Comparison of ENCODE assay signal across 17 cellular contexts in the genomic region with DNA sequence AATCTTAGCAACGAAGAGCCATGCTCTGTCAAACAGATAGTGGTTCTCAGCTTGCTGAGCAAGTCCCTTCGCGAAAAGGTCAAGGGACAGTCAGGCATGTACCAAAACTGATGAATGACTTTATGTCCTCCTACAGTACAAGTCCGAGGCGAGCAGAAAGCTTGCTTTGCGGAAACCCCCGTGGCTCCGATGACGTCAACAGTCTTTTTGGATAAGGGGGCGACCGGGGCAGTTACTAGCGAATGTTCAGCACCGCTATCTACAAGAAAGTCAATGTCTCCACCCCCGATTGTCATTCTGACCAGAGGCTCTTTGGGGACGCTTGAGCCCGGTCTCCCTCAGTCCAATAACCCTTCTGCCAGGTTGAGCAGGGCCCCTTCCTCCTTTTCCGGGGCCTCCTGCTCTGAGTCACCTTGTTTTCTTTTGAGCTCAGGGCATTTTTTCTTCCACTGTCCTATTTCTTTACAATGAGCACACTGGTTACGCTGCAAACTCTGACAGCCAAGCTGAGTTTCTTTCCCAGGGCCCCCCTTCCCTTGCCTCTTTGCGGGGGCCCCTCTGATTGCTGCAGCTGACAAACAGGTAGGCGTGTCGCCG. TPM values are rescaled to one million over a fixed set of nuclear protein-coding genes. Genes with fewer than 3 reads are reported as not detected.
DNase-seq lines count a peak whose midpoint lies in the region; ATAC-seq, FAIRE-seq and TF ChIP-seq lines count a peak whose summit lies in the region.
"Not testable (repeated sequence)": the region's sequence is repeated elsewhere in the genome, so short reads cannot be mapped to it uniquely, and the experiment has no call there.
"Had no signal": no experiment of that assay in that cellular context is flagged by ENCODE, and none has a peak within 500 bp of the region (broad histone marks: within the 10 kb centered on the region; RNA-seq: fewer than 3 reads in every experiment).

No MANE protein-coding gene starts in this region.

- H3K36me3 Mint-ChIP-seq in Caco-2 (ENCODE audit: insufficient read depth, unreplicated experiment); activated B cell treated with CpG ODN at 0.5 μM for 24 hours (ENCODE audit: low read depth); astrocyte (ENCODE audit: low read depth, unreplicated experiment); natural killer cell treated with Interleukin-12 subunit alpha and Interleukin-12 subunit beta and Interleukin-15 and Interleukin-18, amount 100 ng/mL, for 72 hours; stimulated activated memory B cell treated with anti-CD40 and anti-IgM and Interleukin-4, amounts not matched to agents 10 μg/mL and 1 μg/mL and 100 μg/mL, for 72 hours: not testable (repeated sequence)

- peak overlapping the region; percentile 24 for H3K4me3 Mint-ChIP-seq in Caco-2 (ENCODE audit: unreplicated experiment)
- H3K4me3 Mint-ChIP-seq in activated B cell treated with CpG ODN at 0.5 μM for 24 hours, result peak overlapping the region; percentile 3
- not testable (repeated sequence) for H3K4me3 Mint-ChIP-seq in astrocyte (ENCODE audit: unreplicated experiment)
- H3K4me3 Mint-ChIP-seq in natural killer cell treated with Interleukin-12 subunit alpha and Interleukin-12 subunit beta and Interleukin-15 and Interleukin-18, amount 100 ng/mL, for 72 hours, result peak overlapping the region; percentile 32
- H3K4me3 Mint-ChIP-seq in stimulated activated memory B cell treated with anti-CD40 and anti-IgM and Interleukin-4, amounts not matched to agents 10 μg/mL and 1 μg/mL and 100 μg/mL, for 72 hours, result peak overlapping the region; percentile 4

- H3K27me3 Mint-ChIP-seq in Caco-2 (ENCODE audit: insufficient read depth, unreplicated experiment); activated B cell treated with CpG ODN at 0.5 μM for 24 hours; astrocyte (ENCODE audit: low read depth, unreplicated experiment); natural killer cell treated with Interleukin-12 subunit alpha and Interleukin-12 subunit beta and Interleukin-15 and Interleukin-18, amount 100 ng/mL, for 72 hours: not testable (repeated sequence)
- H3K27me3 Mint-ChIP-seq in stimulated activated memory B cell treated with anti-CD40 and anti-IgM and Interleukin-4, amounts not matched to agents 10 μg/mL and 1 μg/mL and 100 μg/mL, for 72 hours, result peaks cover 17% of the 10 kb centered on the region

- intact Hi-C loops in Caco-2 (cut with micrococcal nuclease; ENCODE audit: unreplicated experiment); activated B cell treated with CpG ODN at 0.5 μM for 24 hours (cut with micrococcal nuclease); K562 (cut with micrococcal nuclease): not testable (repeated sequence)
- intact Hi-C loops in HepG2 (cut with micrococcal nuclease; ENCODE audit: unreplicated experiment), result loop anchor here (5.0 to 10.0 kb wide), 2 partner anchors 94 to 171 kb away; a partner anchor contains a TSS

- H3K9ac ChIP-seq in astrocyte (ENCODE audit: low read length); K562 (ENCODE audit: insufficient read depth in 1 of 2, low read depth in 2 of 2, low read length in 2 of 2); HepG2 (ENCODE audit: insufficient read depth, low read depth, low read length): not testable (repeated sequence)

- H3K9me1 ChIP-seq in K562 (ENCODE audit: control insufficient read depth, insufficient read depth, low read length), result not testable (repeated sequence)

- DNase-seq in Caco-2; activated B cell treated with CpG ODN at 0.5 μM for 24 hours; astrocyte (ENCODE audit: low read depth); HepG2 (ENCODE audit: low spot score); natural killer cell treated with Interleukin-12 subunit alpha and Interleukin-12 subunit beta and Interleukin-15 and Interleukin-18, amount 100 ng/mL, for 72 hours (ENCODE audit: low spot score): not testable (repeated sequence)
- peak in 1 of 4 experiments; percentile 9 for DNase-seq in K562 (ENCODE audit: extremely low read depth in 1 of 4, low spot score in 3 of 4)

- POLR2A ChIA-PET in Caco-2 (lab: Charles Lee); activated B cell treated with CpG ODN at 0.5 μM for 24 hours (lab: Charles Lee); K562 (lab: Yijun Ruan, JAX): not testable (repeated sequence)
- POLR2A ChIA-PET in HepG2 (lab: Yijun Ruan, JAX), result interaction anchor here (1.1 kb wide), 1 partner anchor 20 kb away, joined by 3 read pairs; no protein-coding TSS in a partner anchor

- H3K79me2 ChIP-seq in astrocyte (ENCODE audit: insufficient read depth, low read length); K562 (ENCODE audit: control insufficient read depth, insufficient read depth, low read length); HepG2 (ENCODE audit: insufficient read depth, low read length): not testable (repeated sequence)

- H2AFZ ChIP-seq in astrocyte (ENCODE audit: low read depth, low read length); K562 (ENCODE audit: low read depth, low read length); HepG2 (ENCODE audit: low read length): not testable (repeated sequence)

- peaks cover 13% of the 10 kb centered on the region for H3K9me3 Mint-ChIP-seq in Caco-2 (ENCODE audit: unreplicated experiment)
- H3K9me3 Mint-ChIP-seq in activated B cell treated with CpG ODN at 0.5 μM for 24 hours; astrocyte (ENCODE audit: unreplicated experiment); natural killer cell treated with Interleukin-12 subunit alpha and Interleukin-12 subunit beta and Interleukin-15 and Interleukin-18, amount 100 ng/mL, for 72 hours; stimulated activated memory B cell treated with anti-CD40 and anti-IgM and Interleukin-4, amounts not matched to agents 10 μg/mL and 1 μg/mL and 100 μg/mL, for 72 hours: not testable (repeated sequence)

- in situ Hi-C loops in K562 (cut with MboI), result not testable (repeated sequence)
- in situ Hi-C loops in HepG2 (cut with HindIII; ENCODE audit: extremely low pct_ligation_motif_present, low pct_unique_long_range_greater_than_20kb), result loop anchor here (10.0 kb wide), 1 partner anchor 111 kb away; no protein-coding TSS in a partner anchor

- not testable (repeated sequence) for H4K20me1 ChIP-seq in astrocyte (ENCODE audit: insufficient read depth, low read length); K562 (replicated peaks; ENCODE audit: control insufficient read depth, insufficient read depth, low read length); HepG2 (ENCODE audit: insufficient read depth, low read length)

- TF ChIP-seq CTCF in Caco-2 (IDR thresholded peaks at IDR 0.05; ENCODE audit: insufficient read depth in 1 of 2, low read depth in 1 of 2, low read length in 1 of 2, severe bottlenecking in 1 of 2, unreplicated experiment in 1 of 2); activated B cell treated with CpG ODN at 0.5 μM for 24 hours (IDR thresholded peaks at IDR 0.05); astrocyte (IDR thresholded peaks at IDR 0.05; ENCODE audit: insufficient read depth, low read depth, low read length); K562 (IDR thresholded peaks at IDR 0.05 in 2 of 3, conservative IDR thresholded peaks at IDR 0.05 in 1 of 3; ENCODE audit: insufficient read depth in 2 of 3, low read depth in 1 of 3, low read length in 3 of 3); HepG2 (CRISPR knock-in tag; IDR thresholded peaks at IDR 0.05): not testable (repeated sequence)

- H3K27ac ChIP-seq in astrocyte (ENCODE audit: low read depth, low read length); K562 (ENCODE audit: extremely low read depth, low read depth, low read length); HepG2 (ENCODE audit: extremely low read length, insufficient read depth, low read length): not testable (repeated sequence)

- not testable (repeated sequence) for TF ChIP-seq EP300 in K562 (IDR thresholded peaks at IDR 0.05; ENCODE audit: low read length); HepG2 (IDR thresholded peaks at IDR 0.05; ENCODE audit: low read depth in 2 of 2, low read length in 2 of 2); HepG2 (CRISPR knock-in tag; IDR thresholded peaks at IDR 0.05; ENCODE audit: borderline replicate concordance)

- H3K4me2 ChIP-seq in astrocyte (ENCODE audit: low read length); K562 (ENCODE audit: insufficient read depth, low read length): not testable (repeated sequence)
- peak overlapping the region; percentile 55 for H3K4me2 ChIP-seq in HepG2 (ENCODE audit: low read depth, low read length)

- not testable (repeated sequence) for ATAC-seq in activated B cell treated with CpG ODN at 0.5 μM for 24 hours (ENCODE audit: low read depth); K562; HepG2; natural killer cell treated with Interleukin-12 subunit alpha and Interleukin-12 subunit beta and Interleukin-15 and Interleukin-18, amount 100 ng/mL, for 72 hours; stimulated activated memory B cell treated with anti-CD40 and anti-IgM and Interleukin-4, amounts not matched to agents 10 μg/mL and 1 μg/mL and 100 μg/mL, for 72 hours

- H3K27ac Mint-ChIP-seq in Caco-2 (ENCODE audit: unreplicated experiment) (peak overlapping the region; percentile 58), astrocyte (ENCODE audit: unreplicated experiment) (peak overlapping the region; percentile 18)
- not testable (repeated sequence) for H3K27ac Mint-ChIP-seq in activated B cell treated with CpG ODN at 0.5 μM for 24 hours; natural killer cell treated with Interleukin-12 subunit alpha and Interleukin-12 subunit beta and Interleukin-15 and Interleukin-18, amount 100 ng/mL, for 72 hours; stimulated activated memory B cell treated with anti-CD40 and anti-IgM and Interleukin-4, amounts not matched to agents 10 μg/mL and 1 μg/mL and 100 μg/mL, for 72 hours

- TF ChIP-seq RAD21 in K562 (CRISPR knock-in tag; conservative IDR thresholded peaks at IDR 0.05 in 1 of 2, IDR thresholded peaks at IDR 0.05 in 1 of 2); HepG2 (CRISPR knock-in tag; IDR thresholded peaks at IDR 0.05): not testable (repeated sequence)

- WGBS in K562 (ENCODE audit: insufficient coverage, low coverage, missing lambda C conversion rate), result 5% methylated on average over 18 of the region's 22 CpGs
- WGBS in HepG2 (ENCODE audit: low lambda C conversion rate), result 51% methylated on average over 20 of the region's 22 CpGs

- H3K4me3 ChIP-seq in Caco-2 (ENCODE audit: low read depth, low read length); astrocyte (ENCODE audit: insufficient read depth, low read depth, low read length); K562; HepG2 (replicated peaks in 1 of 3; ENCODE audit: insufficient read depth in 1 of 3, low read depth in 2 of 3, low read length in 3 of 3): not testable (repeated sequence)

- H3K27me3 ChIP-seq in Caco-2 (replicated peaks; ENCODE audit: control insufficient read depth, insufficient read depth, low read length); astrocyte (ENCODE audit: insufficient read depth, low read length); K562 (ENCODE audit: control insufficient read depth in 2 of 2, insufficient read depth in 2 of 2, low read length in 2 of 2); HepG2 (ENCODE audit: control insufficient read depth in 1 of 2, insufficient read depth in 2 of 2, low read length in 2 of 2): not testable (repeated sequence)

- H3K4me1 ChIP-seq in Caco-2 (peaks cover 27% of the 10 kb centered on the region), HepG2 (ENCODE audit: insufficient read depth, low read length) (peaks cover 28% of the 10 kb centered on the region)
- not testable (repeated sequence) for H3K4me1 ChIP-seq in astrocyte (ENCODE audit: insufficient read depth, low read length); K562 (replicated peaks in 1 of 2; ENCODE audit: control insufficient read depth in 2 of 2, insufficient read depth in 2 of 2, low read length in 2 of 2)

- not testable (repeated sequence) for H3K9me3 ChIP-seq in Caco-2; astrocyte (ENCODE audit: insufficient read depth, low read depth, low read length); K562 (replicated peaks; ENCODE audit: control insufficient read depth, insufficient read depth, low read depth, low read length); HepG2 (ENCODE audit: low read length)

- CTCF ChIA-PET in Caco-2 (lab: Charles Lee); activated B cell treated with CpG ODN at 0.5 μM for 24 hours (lab: Charles Lee); K562 (lab: Yijun Ruan, JAX; ENCODE audit: low intra/inter-chr PET ratio); HepG2 (lab: Yijun Ruan, JAX; ENCODE audit: low intra/inter-chr PET ratio, low total read pairs): not testable (repeated sequence)

- FAIRE-seq in astrocyte (lab: Jason Lieb, UNC); K562 (lab: Jason Lieb, UNC); HepG2 (lab: Jason Lieb, UNC): not testable (repeated sequence)

- peaks cover 34% of the 10 kb centered on the region for H3K4me1 Mint-ChIP-seq in Caco-2 (ENCODE audit: low read depth, unreplicated experiment)
- H3K4me1 Mint-ChIP-seq in activated B cell treated with CpG ODN at 0.5 μM for 24 hours; astrocyte (ENCODE audit: low read depth, unreplicated experiment); natural killer cell treated with Interleukin-12 subunit alpha and Interleukin-12 subunit beta and Interleukin-15 and Interleukin-18, amount 100 ng/mL, for 72 hours (ENCODE audit: low read depth in 2 of 2): not testable (repeated sequence)
- peaks cover 12% of the 10 kb centered on the region for H3K4me1 Mint-ChIP-seq in stimulated activated memory B cell treated with anti-CD40 and anti-IgM and Interleukin-4, amounts not matched to agents 10 μg/mL and 1 μg/mL and 100 μg/mL, for 72 hours

- TF ChIP-seq POLR2A in K562 (conservative IDR thresholded peaks at IDR 0.05); HepG2 (IDR thresholded peaks at IDR 0.05; ENCODE audit: insufficient read depth in 1 of 2, low read depth in 2 of 2, low read length in 2 of 2): not testable (repeated sequence)

- not testable (repeated sequence) for BruUV-seq in Caco-2 (replicated peaks; lab: Mats Ljungman, UMichigan); K562 (replicated peaks; lab: Mats Ljungman, UMichigan); HepG2 (replicated peaks; lab: Mats Ljungman, UMichigan)

- not testable (repeated sequence) for H3K36me3 ChIP-seq in Caco-2 (ENCODE audit: control insufficient read depth, insufficient read depth, low read length); astrocyte (ENCODE audit: insufficient read depth, low read length); K562 (ENCODE audit: control insufficient read depth, insufficient read depth, low read length); HepG2 (replicated peaks in 1 of 2; ENCODE audit: control insufficient read depth in 1 of 2, insufficient read depth in 2 of 2, low read length in 2 of 2)

RNA-seq across cellular contexts. Expression of a gene that starts 34.4 kb away (rescaled TPM):
- total RNA-seq in Caco-2 (2022), result not detected in 2 replicates
- 0.49 and 0.54 TPM in 2 replicates for total RNA-seq in activated B cell treated with CpG ODN at 0.5 μM for 24 hours
- total RNA-seq in astrocyte, result 0.43 and 0.53 TPM in 2 replicates
- total RNA-seq in K562 (2011; cell fraction: chromatin; rRNA removed; ENCODE audit: low replicate concordance), result not detected in 2 replicates
- total RNA-seq in K562 (2011; cell fraction: nucleolus; rRNA removed), result not detected in 2 replicates
- not detected in 2 replicates for total RNA-seq in K562 (2011; cell fraction: nucleoplasm; rRNA removed)
- total RNA-seq in K562 (2014; rRNA removed), result 1.7 TPM in 1 of 2 replicates, not detected in the other
- 0.58 TPM in 1 of 2 replicates, not detected in the other for total RNA-seq in K562 (2014; rRNA removed; fragmentation: Illumina TruSeq; extraction: Trizol)
- not detected in 2 replicates for total RNA-seq in K562 (2015; rRNA removed; fragmentation: Illumina TruSeq; extraction: Trizol)
- not detected in 2 replicates for total RNA-seq in K562 (2021)
- 0.51 TPM in 1 of 2 replicates, not detected in the other for polyA plus RNA-seq in K562 (2011; rRNA removed)
- polyA plus RNA-seq in K562 (2011; cell fraction: cytosol; rRNA removed), result not detected in 2 replicates
- polyA plus RNA-seq in K562 (2011; cell fraction: nucleus; rRNA removed), result not detected in 2 replicates
- 0.44 and 0.48 TPM in 2 replicates for polyA plus RNA-seq in K562 (2012)
- 0.42 TPM in 1 of 2 replicates, not detected in the other for polyA plus RNA-seq in K562 (2014; fragmentation: Illumina TruSeq; extraction: Trizol)
- under 1 TPM; 0.50 to 0.77 TPM for polyA plus RNA-seq in K562 (2014; fragmentation: Nextera tagmentation; extraction: Ambion mirVana)
- polyA plus RNA-seq in K562 (2014; rRNA removed), result 0.19 and 0.78 TPM in 2 replicates
- polyA minus RNA-seq in K562 (2011; rRNA and poly(A)+ RNA removed), result not detected in 2 replicates
- polyA minus RNA-seq in K562 (2011; cell fraction: cytosol; rRNA and poly(A)+ RNA removed), result not detected in 2 replicates
- not detected in 2 replicates for polyA minus RNA-seq in K562 (2011; cell fraction: nucleus; rRNA and poly(A)+ RNA removed)
- not detected in 2 replicates for total RNA-seq in HepG2 (2016; rRNA removed; fragmentation: Illumina TruSeq; extraction: Trizol)
- total RNA-seq in HepG2 (2016; cell fraction: cytosol; rRNA removed; fragmentation: Illumina TruSeq; extraction: Trizol; ENCODE audit: low read depth), result not detected in 2 replicates
- total RNA-seq in HepG2 (2016; cell fraction: insoluble cytoplasmic fraction; rRNA removed; fragmentation: Illumina TruSeq; extraction: Trizol), result not detected in 2 replicates
- total RNA-seq in HepG2 (2016; cell fraction: membrane; rRNA removed; fragmentation: Illumina TruSeq; extraction: Trizol), result 0.43 TPM in 1 of 2 replicates, not detected in the other
- total RNA-seq in HepG2 (2016; cell fraction: nucleus; rRNA removed; fragmentation: Illumina TruSeq; extraction: Trizol), result not detected in 2 replicates
- not detected in 2 replicates for polyA plus RNA-seq in HepG2 (2011; rRNA removed)
- not detected in 2 replicates for polyA plus RNA-seq in HepG2 (2011; cell fraction: cytosol; rRNA removed)
- not detected in 2 replicates for polyA plus RNA-seq in HepG2 (2011; cell fraction: nucleus; rRNA removed)
- polyA plus RNA-seq in HepG2 (2012), result not detected in 2 replicates
- not detected in 2 replicates for polyA plus RNA-seq in HepG2 (2016; cell fraction: cytosol; fragmentation: Illumina TruSeq; extraction: Trizol; ENCODE audit: low read depth)
- not detected in 2 replicates for polyA plus RNA-seq in HepG2 (2016; cell fraction: insoluble cytoplasmic fraction; fragmentation: Illumina TruSeq; extraction: Trizol; ENCODE audit: low read depth)
- polyA plus RNA-seq in HepG2 (2016; cell fraction: membrane; fragmentation: Illumina TruSeq; extraction: Trizol; ENCODE audit: low read depth), result not detected in 2 replicates
- polyA plus RNA-seq in HepG2 (2016; cell fraction: nucleus; fragmentation: Illumina TruSeq; extraction: Trizol; ENCODE audit: insufficient read depth, low read depth), result not detected in 2 replicates
- polyA minus RNA-seq in HepG2 (2011; rRNA and poly(A)+ RNA removed; ENCODE audit: low replicate concordance), result not detected in 2 replicates
- not detected in 2 replicates for polyA minus RNA-seq in HepG2 (2011; cell fraction: cytosol; rRNA and poly(A)+ RNA removed)
- 1.1 TPM in 1 of 2 replicates, not detected in the other for polyA minus RNA-seq in HepG2 (2011; cell fraction: nucleus; rRNA and poly(A)+ RNA removed)
- total RNA-seq in natural killer cell treated with Interleukin-12 subunit alpha and Interleukin-12 subunit beta and Interleukin-15 and Interleukin-18, amount 100 ng/mL, for 72 hours, result not detected
- total RNA-seq: A673; Calu3; CD4-positive, CD25-positive, alpha-beta regulatory T cell; CD8-positive, alpha-beta T cell; Daoy; G401; GM23248; H1; H7 had no signal
- polyA plus RNA-seq: H1 had no signal

RNA-seq across cellular contexts. Expression of a gene that starts 39.7 kb away (rescaled TPM):
- total RNA-seq in Caco-2 (2022), result 23.7 and 25.8 TPM in 2 replicates
- total RNA-seq in activated B cell treated with CpG ODN at 0.5 μM for 24 hours, result 38.0 and 43.8 TPM in 2 replicates
- 8.5 and 10.1 TPM in 2 replicates for total RNA-seq in astrocyte
- 28.6 and 101 TPM in 2 replicates for total RNA-seq in K562 (2011; cell fraction: chromatin; rRNA removed; ENCODE audit: low replicate concordance)
- total RNA-seq in K562 (2011; cell fraction: nucleolus; rRNA removed), result 15.3 and 118 TPM in 2 replicates
- 19.7 and 20.5 TPM in 2 replicates for total RNA-seq in K562 (2011; cell fraction: nucleoplasm; rRNA removed)
- 8.8 and 10.5 TPM in 2 replicates for total RNA-seq in K562 (2014; rRNA removed)
- total RNA-seq in K562 (2014; rRNA removed; fragmentation: Illumina TruSeq; extraction: Trizol), result 21.4 and 22.2 TPM in 2 replicates
- 19.5 and 19.6 TPM in 2 replicates for total RNA-seq in K562 (2015; rRNA removed; fragmentation: Illumina TruSeq; extraction: Trizol)
- 10.5 and 13.0 TPM in 2 replicates for total RNA-seq in K562 (2021)
- 7.6 and 10.5 TPM in 2 replicates for polyA plus RNA-seq in K562 (2011; rRNA removed)
- 2.8 and 4.0 TPM in 2 replicates for polyA plus RNA-seq in K562 (2011; cell fraction: cytosol; rRNA removed)
- polyA plus RNA-seq in K562 (2011; cell fraction: nucleus; rRNA removed), result 8.5 and 9.4 TPM in 2 replicates
- polyA plus RNA-seq in K562 (2012), result 7.7 and 11.3 TPM in 2 replicates
- polyA plus RNA-seq in K562 (2014; fragmentation: Illumina TruSeq; extraction: Trizol), result 13.9 and 15.5 TPM in 2 replicates
- 10 to 100 TPM; 15.6 to 22.0 TPM for polyA plus RNA-seq in K562 (2014; fragmentation: Nextera tagmentation; extraction: Ambion mirVana)
- 8.3 and 10.0 TPM in 2 replicates for polyA plus RNA-seq in K562 (2014; rRNA removed)
- 18.7 and 20.0 TPM in 2 replicates for polyA minus RNA-seq in K562 (2011; rRNA and poly(A)+ RNA removed)
- polyA minus RNA-seq in K562 (2011; cell fraction: cytosol; rRNA and poly(A)+ RNA removed), result 5.4 and 6.3 TPM in 2 replicates
- 13.6 and 16.2 TPM in 2 replicates for polyA minus RNA-seq in K562 (2011; cell fraction: nucleus; rRNA and poly(A)+ RNA removed)
- 10.3 and 11.5 TPM in 2 replicates for total RNA-seq in HepG2 (2016; rRNA removed; fragmentation: Illumina TruSeq; extraction: Trizol)
- total RNA-seq in HepG2 (2016; cell fraction: cytosol; rRNA removed; fragmentation: Illumina TruSeq; extraction: Trizol; ENCODE audit: low read depth), result 4.4 TPM in 2 replicates
- total RNA-seq in HepG2 (2016; cell fraction: insoluble cytoplasmic fraction; rRNA removed; fragmentation: Illumina TruSeq; extraction: Trizol), result 8.3 and 9.2 TPM in 2 replicates
- total RNA-seq in HepG2 (2016; cell fraction: membrane; rRNA removed; fragmentation: Illumina TruSeq; extraction: Trizol), result 5.2 and 5.6 TPM in 2 replicates
- 12.0 and 14.1 TPM in 2 replicates for total RNA-seq in HepG2 (2016; cell fraction: nucleus; rRNA removed; fragmentation: Illumina TruSeq; extraction: Trizol)
- 2.3 and 3.0 TPM in 2 replicates for polyA plus RNA-seq in HepG2 (2011; rRNA removed)
- polyA plus RNA-seq in HepG2 (2011; cell fraction: cytosol; rRNA removed), result 0.93 and 1.1 TPM in 2 replicates
- polyA plus RNA-seq in HepG2 (2011; cell fraction: nucleus; rRNA removed), result 2.5 and 2.6 TPM in 2 replicates
- 2.2 and 2.3 TPM in 2 replicates for polyA plus RNA-seq in HepG2 (2012)
- polyA plus RNA-seq in HepG2 (2016; cell fraction: cytosol; fragmentation: Illumina TruSeq; extraction: Trizol; ENCODE audit: low read depth), result 0.51 and 0.57 TPM in 2 replicates
- 4.7 and 4.8 TPM in 2 replicates for polyA plus RNA-seq in HepG2 (2016; cell fraction: insoluble cytoplasmic fraction; fragmentation: Illumina TruSeq; extraction: Trizol; ENCODE audit: low read depth)
- 1.5 and 2.1 TPM in 2 replicates for polyA plus RNA-seq in HepG2 (2016; cell fraction: membrane; fragmentation: Illumina TruSeq; extraction: Trizol; ENCODE audit: low read depth)
- polyA plus RNA-seq in HepG2 (2016; cell fraction: nucleus; fragmentation: Illumina TruSeq; extraction: Trizol; ENCODE audit: insufficient read depth, low read depth), result 10.1 and 10.3 TPM in 2 replicates
- 3.8 and 5.9 TPM in 2 replicates for polyA minus RNA-seq in HepG2 (2011; rRNA and poly(A)+ RNA removed; ENCODE audit: low replicate concordance)
- 1.4 and 2.8 TPM in 2 replicates for polyA minus RNA-seq in HepG2 (2011; cell fraction: cytosol; rRNA and poly(A)+ RNA removed)
- polyA minus RNA-seq in HepG2 (2011; cell fraction: nucleus; rRNA and poly(A)+ RNA removed), result 8.9 and 12.3 TPM in 2 replicates
- 10 to 100 TPM; 24.8 to 37.3 TPM for total RNA-seq in natural killer cell treated with Interleukin-12 subunit alpha and Interleukin-12 subunit beta and Interleukin-15 and Interleukin-18, amount 100 ng/mL, for 72 hours

RNA-seq across cellular contexts. Expression of a gene that starts 50.1 kb away (rescaled TPM):
- total RNA-seq in Caco-2 (2022) (not detected in 2 replicates), activated B cell treated with CpG ODN at 0.5 μM for 24 hours (not detected in 2 replicates), astrocyte (not detected in 2 replicates), K562 (2014; rRNA removed) (not detected in 2 replicates), K562 (2014; rRNA removed; fragmentation: Illumina TruSeq; extraction: Trizol) (0.11 and 0.26 TPM in 2 replicates), K562 (2015; rRNA removed; fragmentation: Illumina TruSeq; extraction: Trizol) (0.22 TPM in 1 of 2 replicates, not detected in the other), K562 (2021) (not detected in 2 replicates), HepG2 (2016; rRNA removed; fragmentation: Illumina TruSeq; extraction: Trizol) (not detected in 2 replicates)
- total RNA-seq in K562 (2011; cell fraction: chromatin; rRNA removed; ENCODE audit: low replicate concordance), result not detected in 2 replicates
- not detected in 2 replicates for total RNA-seq in K562 (2011; cell fraction: nucleolus; rRNA removed)
- total RNA-seq in K562 (2011; cell fraction: nucleoplasm; rRNA removed), result not detected in 2 replicates
- polyA plus RNA-seq in K562 (2011; rRNA removed) (0.11 TPM in 1 of 2 replicates, not detected in the other), K562 (2014; fragmentation: Illumina TruSeq; extraction: Trizol) (0.15 TPM in 1 of 2 replicates, not detected in the other), K562 (2014; fragmentation: Nextera tagmentation; extraction: Ambion mirVana) (under 1 TPM; 0.13 to 0.45 TPM), K562 (2014; rRNA removed) (0.21 and 0.58 TPM in 2 replicates), HepG2 (2011; rRNA removed) (0.13 and 0.51 TPM in 2 replicates)
- polyA plus RNA-seq in K562 (2011; cell fraction: cytosol; rRNA removed), result 0.04 TPM in 1 of 2 replicates, not detected in the other
- polyA plus RNA-seq in K562 (2011; cell fraction: nucleus; rRNA removed), result not detected in 2 replicates
- polyA plus RNA-seq in K562 (2012), result 0.13 and 3.8 TPM in 2 replicates
- 0.27 and 0.28 TPM in 2 replicates for polyA minus RNA-seq in K562 (2011; rRNA and poly(A)+ RNA removed)
- polyA minus RNA-seq in K562 (2011; cell fraction: cytosol; rRNA and poly(A)+ RNA removed), result not detected in 2 replicates
- not detected in 2 replicates for polyA minus RNA-seq in K562 (2011; cell fraction: nucleus; rRNA and poly(A)+ RNA removed)
- total RNA-seq in HepG2 (2016; cell fraction: cytosol; rRNA removed; fragmentation: Illumina TruSeq; extraction: Trizol; ENCODE audit: low read depth), result not detected in 2 replicates
- not detected in 2 replicates for total RNA-seq in HepG2 (2016; cell fraction: insoluble cytoplasmic fraction; rRNA removed; fragmentation: Illumina TruSeq; extraction: Trizol)
- not detected in 2 replicates for total RNA-seq in HepG2 (2016; cell fraction: membrane; rRNA removed; fragmentation: Illumina TruSeq; extraction: Trizol)
- total RNA-seq in HepG2 (2016; cell fraction: nucleus; rRNA removed; fragmentation: Illumina TruSeq; extraction: Trizol), result not detected in 2 replicates
- 0.12 and 0.19 TPM in 2 replicates for polyA plus RNA-seq in HepG2 (2011; cell fraction: cytosol; rRNA removed)
- not detected in 2 replicates for polyA plus RNA-seq in HepG2 (2011; cell fraction: nucleus; rRNA removed)
- polyA plus RNA-seq in HepG2 (2012), result 0.09 and 0.59 TPM in 2 replicates
- not detected in 2 replicates for polyA plus RNA-seq in HepG2 (2016; cell fraction: cytosol; fragmentation: Illumina TruSeq; extraction: Trizol; ENCODE audit: low read depth)
- polyA plus RNA-seq in HepG2 (2016; cell fraction: insoluble cytoplasmic fraction; fragmentation: Illumina TruSeq; extraction: Trizol; ENCODE audit: low read depth), result not detected in 2 replicates
- not detected in 2 replicates for polyA plus RNA-seq in HepG2 (2016; cell fraction: membrane; fragmentation: Illumina TruSeq; extraction: Trizol; ENCODE audit: low read depth)
- polyA plus RNA-seq in HepG2 (2016; cell fraction: nucleus; fragmentation: Illumina TruSeq; extraction: Trizol; ENCODE audit: insufficient read depth, low read depth), result not detected in 2 replicates
- polyA minus RNA-seq in HepG2 (2011; rRNA and poly(A)+ RNA removed; ENCODE audit: low replicate concordance), result 0.51 TPM in 1 of 2 replicates, not detected in the other
- not detected in 2 replicates for polyA minus RNA-seq in HepG2 (2011; cell fraction: cytosol; rRNA and poly(A)+ RNA removed)
- not detected in 2 replicates for polyA minus RNA-seq in HepG2 (2011; cell fraction: nucleus; rRNA and poly(A)+ RNA removed)
- 1 to 10 TPM in 1 of 2 donors, under 1 TPM in 1; 0.89 to 1.2 TPM for total RNA-seq in natural killer cell treated with Interleukin-12 subunit alpha and Interleukin-12 subunit beta and Interleukin-15 and Interleukin-18, amount 100 ng/mL, for 72 hours
- total RNA-seq: A172; Calu3; CD4-positive, CD25-positive, alpha-beta regulatory T cell; CD8-positive, alpha-beta T cell; Daoy; G401; GM23248; H1; H7 had no signal
- polyA plus RNA-seq: CD4-positive, CD25-positive, alpha-beta regulatory T cell; GM23248; H1 had no signal
